ENCODE assay signal across 31 cellular contexts in genomic region chr5:27797220-27797619, GRCh38.
"Had no signal": no experiment of that assay in that cellular context is flagged by ENCODE, and none has a peak within 500 bp of the region (broad histone marks: within the 10 kb centered on the region; RNA-seq: fewer than 3 reads in every experiment).

No MANE protein-coding gene starts in this region.

- ATAC-seq: activated CD8-positive, alpha-beta T cell treated with anti-CD3 and anti-CD28 coated beads for 36 hours; activated naive CD8-positive, alpha-beta T cell treated with anti-CD3 and anti-CD28 coated beads, Interleukin-2, amount 50 U/mL, for 24 hours; activated T-cell treated with anti-CD3 and anti-CD28 coated beads, Interleukin-2, amount 50 U/mL, for 4 hours; body of pancreas; foreskin keratinocyte; gastrocnemius medialis; heart left ventricle; WTC11 had no signal

- FAIRE-seq: TTC549 had no signal

- H3K9me3 ChIP-seq: gastrocnemius medialis had no signal

- H3K27ac ChIP-seq: adrenal gland, body of pancreas, breast epithelium, cardiac muscle cell, coronary artery, dorsolateral prefrontal cortex, esophagus muscularis mucosa, foreskin keratinocyte, gastrocnemius medialis, heart left ventricle, VCaP had no signal

- DNase-seq: activated CD4-positive, alpha-beta T cell treated with anti-CD3 and anti-CD28 coated beads for 48 hours; activated CD4-positive, alpha-beta T cell treated with anti-CD3 and anti-CD28 coated beads, Interleukin-2, amount 50 U/mL, for 1 hour; activated CD4-positive, alpha-beta T cell treated with anti-CD3 and anti-CD28 coated beads, Interleukin-2, amount 50 U/mL, for 48 hours; activated CD8-positive, alpha-beta memory T cell treated with anti-CD3 and anti-CD28 coated beads for 24 hours; activated CD8-positive, alpha-beta T cell treated with anti-CD3 and anti-CD28 coated beads for 36 hours; activated effector memory CD4-positive, alpha-beta T cell treated with anti-CD3 and anti-CD28 coated beads, Interleukin-2, amount 50 U/mL, for 16 hours; activated naive CD4-positive, alpha-beta T cell treated with anti-CD3 and anti-CD28 coated beads for 36 hours; activated naive CD8-positive, alpha-beta T cell treated with anti-CD3 and anti-CD28 coated beads for 36 hours; activated naive CD8-positive, alpha-beta T cell treated with anti-CD3 and anti-CD28 coated beads, Interleukin-2, amount 50 U/mL, for 24 hours; activated T-cell treated with anti-CD3 and anti-CD28 coated beads, Interleukin-2, amount 50 U/mL, for 4 hours; adrenal gland; amygdala; aorta; body of pancreas; central memory CD4-positive, alpha-beta T cell; cerebellar nuclear complex; dorsolateral prefrontal cortex; effector memory CD4-positive, alpha-beta T cell; erythroblast; foreskin keratinocyte; gastrocnemius medialis; glutamatergic neuron; heart left ventricle; T-helper 2 cell had no signal

- H3K4me3 ChIP-seq: adrenal gland, body of pancreas, breast epithelium, cardiac muscle cell, coronary artery, dorsolateral prefrontal cortex, esophagus muscularis mucosa, gastrocnemius medialis, heart left ventricle had no signal

- H3K4me1 ChIP-seq: adrenal gland, body of pancreas, breast epithelium, esophagus muscularis mucosa, foreskin keratinocyte, gastrocnemius medialis, heart left ventricle had no signal

- H3K36me3 ChIP-seq: adrenal gland, breast epithelium, cardiac muscle cell, esophagus muscularis mucosa, gastrocnemius medialis, heart left ventricle had no signal

- H3K27me3 ChIP-seq: adrenal gland, body of pancreas, breast epithelium, cardiac muscle cell, esophagus muscularis mucosa, foreskin keratinocyte, gastrocnemius medialis, heart left ventricle had no signal
